Comparison of ENCODE assay signal across 31 cellular contexts in genomic region chr3:83317605-83318004, GRCh38.
A peak's percentile ranks its signal among the peaks of the same experiment; 100 is the strongest.
DNase-seq lines count a peak whose midpoint lies in the region; ATAC-seq, FAIRE-seq and TF ChIP-seq lines count a peak whose summit lies in the region.
"Had no signal": no experiment of that assay in that cellular context is flagged by ENCODE, and none has a peak within 500 bp of the region (broad histone marks: within the 10 kb centered on the region; RNA-seq: fewer than 3 reads in every experiment).

No MANE protein-coding gene starts in this region.

- no peaks in the 10 kb centered on the region for H3K23me2 ChIP-seq in H1 (ENCODE audit: low read depth, low read length)

- TF ChIP-seq EP300 in H1 (IDR thresholded peaks at IDR 0.05; ENCODE audit: borderline replicate concordance in 1 of 2, low read depth in 2 of 2, low read length in 2 of 2) = no peak

- H3K18ac ChIP-seq in H1 (ENCODE audit: extremely low read depth, low read length) = no peak overlapping the region

- H2BK20ac ChIP-seq in H1 (ENCODE audit: low read length) = no peak overlapping the region

- H4K91ac ChIP-seq in H1 (replicated peaks; ENCODE audit: insufficient read length, low read length) = no peak overlapping the region

- DNase-seq in H7 = peak; percentile 27
- peak; percentile 31 for DNase-seq in OCI-M1 (lab: John Stamatoyannopoulos, UW)
- peak in 1 of 2 experiments; percentile 42 for DNase-seq in H1 (ENCODE audit: low read depth in 1 of 2, low spot score in 2 of 2)
- peak; percentile 9 for DNase-seq in iPS-NIHi11 (ENCODE audit: low spot score)
- no peak for DNase-seq in SIG-M5 (lab: John Stamatoyannopoulos, UW)
- no peak for DNase-seq in stimulated activated CD4-positive, alpha-beta T cell treated with anti-CD3 and anti-CD28 coated beads, Interleukin-4, amount 100 ng/mL, for 24 hours
- DNase-seq in anterior cingulate cortex (lab: John Stamatoyannopoulos, UW) = no peak
- DNase-seq: 8988T; ACHN; BE2C; Calu3; DMS153; DND-41; GM23248; IMR-90; KG1; NCI-H1048; NCI-H1417; NCI-H1694; NCI-H2029 treated with DMSO at 0.1 percent for 48 hours; NCI-H446 treated with DMSO at 0.1 percent for 48 hours; NCI-H526; NCI-H82; NK-92 treated with Interleukin-12 subunit alpha and Interleukin-12 subunit beta, amount 100 ng/mL, for 24 hours; SHP77; SW 1271 had no signal

- no peaks in the 10 kb centered on the region for H3K79me2 ChIP-seq in H1 (ENCODE audit: control insufficient read depth in 1 of 2, insufficient read depth in 2 of 2, low read length in 2 of 2)

- no peak for TF ChIP-seq RAD21 in H1 (IDR thresholded peaks at IDR 0.05 in 1 of 2, conservative IDR thresholded peaks at IDR 0.05 in 1 of 2; ENCODE audit: low read depth in 2 of 2, low read length in 2 of 2)

- no peak overlapping the region for H4K5ac ChIP-seq in H1 (ENCODE audit: insufficient read length, low read depth, low read length)

- H2BK15ac ChIP-seq in H1 (ENCODE audit: low read length) = no peak overlapping the region

- 0 out of 2 replicates have a peak overlapping the region, but pooled peaks have one; percentile 15 for H2AFZ ChIP-seq in H1 (ENCODE audit: low read length)
- H2AFZ ChIP-seq: GM23248 had no signal

- no peak overlapping the region for H2BK120ac ChIP-seq in H1 (replicated peaks; ENCODE audit: low read depth, low read length)

- no peak overlapping the region for H4K8ac ChIP-seq in H1 (ENCODE audit: extremely low read depth, insufficient read depth, low read length)

- H3K27ac ChIP-seq in H1 (ENCODE audit: low read depth, low read length) = no peak overlapping the region
- H3K27ac ChIP-seq: GM23248, RWPE1, SK-N-MC had no signal

- TF ChIP-seq CTCF in H1 (IDR thresholded peaks at IDR 0.05; ENCODE audit: control extremely low read depth in 1 of 3, insufficient read depth in 1 of 3, low read depth in 1 of 3, low read length in 3 of 3) = no peak

- H3K79me1 ChIP-seq in H1 (ENCODE audit: low read depth, low read length) = no peaks in the 10 kb centered on the region

- H4K20me1 ChIP-seq in H1 (replicated peaks in 1 of 2; ENCODE audit: control insufficient read depth in 1 of 2, insufficient read depth in 2 of 2, low read length in 2 of 2) = no peaks in the 10 kb centered on the region

- FAIRE-seq in H1 (lab: Jason Lieb, UNC) = no peak

- no peaks in the 10 kb centered on the region for H3K27me3 ChIP-seq in H7 (ENCODE audit: control insufficient read depth, insufficient read depth, low read length)
- no peaks in the 10 kb centered on the region for H3K27me3 ChIP-seq in H1 (replicated peaks in 1 of 4; ENCODE audit: control insufficient read depth in 3 of 4, extremely low read depth in 1 of 4, insufficient read depth in 3 of 4, low read length in 3 of 4)
- H3K27me3 ChIP-seq: BE2C had no signal

- no peak overlapping the region for H3K56ac ChIP-seq in H1 (replicated peaks; ENCODE audit: insufficient read length, low read depth, low read length)

- H3K36me3 ChIP-seq in H7 (replicated peaks; ENCODE audit: control insufficient read depth, insufficient read depth, low read length) (no peaks in the 10 kb centered on the region), H1 (ENCODE audit: control insufficient read depth in 2 of 4, insufficient read depth in 4 of 4, low read length in 3 of 4) (no peaks in the 10 kb centered on the region)
- H3K36me3 ChIP-seq: BE2C had no signal

- H3K9ac ChIP-seq in H1 (replicated peaks in 1 of 4; ENCODE audit: extremely low read depth in 1 of 4, low read depth in 3 of 4, low read length in 3 of 4) = no peak overlapping the region
- H3K9ac ChIP-seq: GM23248 had no signal

- TF ChIP-seq POLR2A in H1 (IDR thresholded peaks at IDR 0.05; ENCODE audit: control extremely low read depth in 1 of 2, low read depth in 2 of 2, low read length in 2 of 2) = no peak

- CTCF ChIA-PET in H1 (lab: Charles Lee; ENCODE audit: partially characterized antibody) = no interaction called here

- H2BK12ac ChIP-seq in H1 (ENCODE audit: low read depth, low read length) = no peak overlapping the region

- no peak for ATAC-seq in HG03097 (IDR thresholded peaks at IDR 0.05; ENCODE audit: low FRiP score, unreplicated experiment)
- ATAC-seq: HCT116, Panc1 had no signal

- no peak overlapping the region for H2AK5ac ChIP-seq in H1 (ENCODE audit: low read depth, low read length)

- no peak overlapping the region for H3K14ac ChIP-seq in H1 (ENCODE audit: insufficient read length)

- no peak overlapping the region for H3K4me3 ChIP-seq in H7 (ENCODE audit: insufficient read depth, low read depth, low read length)
- H3K4me3 ChIP-seq in H1 (ENCODE audit: extremely low read depth in 1 of 4, insufficient read depth in 2 of 4, low read depth in 3 of 4, low read length in 4 of 4) = no peak overlapping the region
- H3K4me3 ChIP-seq: GM23248, SK-N-MC had no signal

- no peak overlapping the region for H3K23ac ChIP-seq in H1 (ENCODE audit: insufficient read length)

- H3K9me3 ChIP-seq in H1 (ENCODE audit: insufficient read depth in 2 of 2, low read depth in 1 of 2, low read length in 1 of 2) = no peaks in the 10 kb centered on the region
- H3K9me3 ChIP-seq: BE2C had no signal

- 68% methylated on average over 3 of the region's 3 CpGs; no CpG with 5 or more reads in 1 of the 2 experiments for WGBS in H1 (ENCODE audit: extremely low coverage in 1 of 2, insufficient coverage in 1 of 2, insufficient read length in 1 of 2, insufficient replicate concordance in 2 of 2, low coverage in 1 of 2, low lambda C conversion rate in 2 of 2, missing lambda C conversion rate in 1 of 2), 2 experiments

- no peaks in the 10 kb centered on the region for H3K4me1 ChIP-seq in H1 (replicated peaks in 1 of 4; ENCODE audit: control insufficient read depth in 3 of 4, insufficient read depth in 4 of 4, low read length in 3 of 4)
- H3K4me1 ChIP-seq: BE2C had no signal

- H3K4me2 ChIP-seq in H1 (ENCODE audit: insufficient read depth in 1 of 2, low read depth in 2 of 2, low read length in 2 of 2) = no peak overlapping the region

- H2BK5ac ChIP-seq in H1 (ENCODE audit: low read depth, low read length) = no peak overlapping the region

- no peak overlapping the region for H3K4ac ChIP-seq in H1 (replicated peaks; ENCODE audit: insufficient read length, low read depth, low read length)

- POLR2A ChIA-PET in H1 (lab: Charles Lee; ENCODE audit: partially characterized antibody) = no interaction called here

TF ChIP-seq in H1, 55 proteins besides CTCF, POLR2A, EP300 and RAD21:
- TF ChIP-seq CBX5 (IDR thresholded peaks at IDR 0.05; ENCODE audit: low read depth, low read length) = no peak
- no peak for TF ChIP-seq USF2 (IDR thresholded peaks at IDR 0.05; ENCODE audit: low read length)
- no peak for TF ChIP-seq TCF12 (IDR thresholded peaks at IDR 0.05; ENCODE audit: low read depth, low read length)
- no peak for TF ChIP-seq RFX5 (IDR thresholded peaks at IDR 0.05; ENCODE audit: borderline replicate concordance, low read depth, low read length)
- TF ChIP-seq KDM5A (IDR thresholded peaks at IDR 0.05; ENCODE audit: low read length) = no peak
- TF ChIP-seq KDM1A (IDR thresholded peaks at IDR 0.05; ENCODE audit: borderline replicate concordance, low read length) = no peak
- TF ChIP-seq JUN (IDR thresholded peaks at IDR 0.05; ENCODE audit: low read depth, low read length) = no peak
- no peak for TF ChIP-seq CHD1 (IDR thresholded peaks at IDR 0.05; ENCODE audit: low read depth, low read length)
- TF ChIP-seq BCL11A (IDR thresholded peaks at IDR 0.05; ENCODE audit: low read depth in 2 of 2, low read length in 2 of 2) = no peak
- TF ChIP-seq ATF2 (IDR thresholded peaks at IDR 0.05; ENCODE audit: low read length) = no peak
- no peak for TF ChIP-seq MAFK (IDR thresholded peaks at IDR 0.05; ENCODE audit: low read depth, low read length)
- no peak for TF ChIP-seq HDAC6 (IDR thresholded peaks at IDR 0.05; ENCODE audit: low read depth, low read length)
- TF ChIP-seq SP4 (IDR thresholded peaks at IDR 0.05; ENCODE audit: low read length) = no peak

Comparison
In these comparisons a context has a peak if more than half of its experiments do, and no peak if none do; other contexts are left out.
1. DNase-seq: peak in H7 (single experiment), OCI-M1 (single experiment) and iPS-NIHi11 (single experiment); none in SIG-M5 (single experiment), stimulated activated CD4-positive, alpha-beta T cell treated with anti-CD3 and anti-CD28 coated beads, Interleukin-4, amount 100 ng/mL, for 24 hours (single experiment) and anterior cingulate cortex (0 of 58).